Comparison of ENCODE assay signal across 9 cellular contexts in genomic region chr12:48003226-48004038, GRCh38. TPM values are rescaled to one million over a fixed set of nuclear protein-coding genes. Genes with fewer than 3 reads are reported as not detected.
DNase-seq lines count a peak whose midpoint lies in the region; ATAC-seq and TF ChIP-seq lines count a peak whose summit lies in the region.
"Had no signal": no experiment of that assay in that cellular context is flagged by ENCODE, and none has a peak within 500 bp of the region (broad histone marks: within the 10 kb centered on the region; RNA-seq: fewer than 3 reads in every experiment).

No MANE protein-coding gene starts in this region.

- H3K79me2 ChIP-seq in SK-N-SH (ENCODE audit: insufficient read depth), result no peaks in the 10 kb centered on the region

- no peaks in the 10 kb centered on the region for H3K9me2 ChIP-seq in SK-N-SH

- no peak overlapping the region for H3K27ac Mint-ChIP-seq in T-helper 1 cell treated with Interleukin-12 subunit alpha and Interleukin-12 subunit beta and Interleukin-4 antibody, amounts not matched to agents 30 μg/mL and 1 μg/mL, for 36 hours

- peaks cover 96% of the 10 kb centered on the region for H3K27me3 Mint-ChIP-seq in T-helper 1 cell treated with Interleukin-12 subunit alpha and Interleukin-12 subunit beta and Interleukin-4 antibody, amounts not matched to agents 30 μg/mL and 1 μg/mL, for 36 hours (ENCODE audit: low read depth)

- no peak for TF ChIP-seq EP300 in SK-N-SH (IDR thresholded peaks at IDR 0.05; ENCODE audit: borderline replicate concordance in 1 of 2, low read depth in 1 of 2, low read length in 1 of 2)

- peak overlapping the region; percentile 24 to 44; a peak in 2 of 4 replicates for H3K4me3 ChIP-seq in SK-N-SH (ENCODE audit: low read depth in 2 of 2, low read length in 1 of 2)

- H3K9me3 ChIP-seq in SK-N-SH, result no peaks in the 10 kb centered on the region

- CTCF ChIA-PET in SK-N-SH (lab: Yijun Ruan, JAX), result interaction anchor here (1.3 to 2.1 kb wide), 4 partner anchors 7 to 40 kb away, joined by 4 to 7 read pairs (median 4); partner anchors contain the start of gene TMEM106C

- no peak overlapping the region for H3K27ac ChIP-seq in SK-N-SH (ENCODE audit: low read depth in 2 of 2, low read length in 1 of 2)
- H3K27ac ChIP-seq: HL-60 had no signal

- no peak for DNase-seq in SK-N-SH
- peak; percentile 14 for DNase-seq in fibroblast of peridontal ligament (ENCODE audit: extremely low read depth)
- DNase-seq in stimulated activated CD8-positive, alpha-beta memory T cell treated with anti-CD3 and anti-CD28 coated beads, Interleukin-4, amount 100 ng/mL, for 48 hours, result peak; percentile 48
- DNase-seq in iPS-NIHi11 (ENCODE audit: low spot score), result no peak
- no peak for DNase-seq in NCI-H345 (lab: John Stamatoyannopoulos, UW)

- H3K4me1 ChIP-seq in SK-N-SH (ENCODE audit: control insufficient read depth in 1 of 2, insufficient read depth in 2 of 2, low read depth in 1 of 2, low read length in 1 of 2), result peaks cover 5 to 35% of the 10 kb centered on the region in 2 experiments; a peak in 1 of 4 replicates

- H3F3A ChIP-seq in SK-N-SH (replicated peaks; ENCODE audit: insufficient read depth), result no peaks in the 10 kb centered on the region

- H2AFZ ChIP-seq in SK-N-SH (ENCODE audit: low read depth), result no peak overlapping the region

- H3K4me1 Mint-ChIP-seq in T-helper 1 cell treated with Interleukin-12 subunit alpha and Interleukin-12 subunit beta and Interleukin-4 antibody, amounts not matched to agents 30 μg/mL and 1 μg/mL, for 36 hours (ENCODE audit: low read depth), result peaks cover 20% of the 10 kb centered on the region

- no peak for TF ChIP-seq RAD21 in SK-N-SH (IDR thresholded peaks at IDR 0.05; ENCODE audit: low read length)

- no peaks in the 10 kb centered on the region for H4K20me1 ChIP-seq in SK-N-SH (ENCODE audit: insufficient read depth)

- H3K27me3 ChIP-seq in SK-N-SH (ENCODE audit: insufficient read depth), result peaks cover 86% of the 10 kb centered on the region

- H3K4me2 ChIP-seq in SK-N-SH, result peak overlapping the region; percentile 95; the same call in 1 of the 2 replicates

- peak overlapping the region; percentile 50 for H3K4me3 Mint-ChIP-seq in T-helper 1 cell treated with Interleukin-12 subunit alpha and Interleukin-12 subunit beta and Interleukin-4 antibody, amounts not matched to agents 30 μg/mL and 1 μg/mL, for 36 hours

- peak; percentile 26 for TF ChIP-seq CTCF in SK-N-SH (IDR thresholded peaks at IDR 0.05)

- H3K9ac ChIP-seq in SK-N-SH, result no peak overlapping the region

- WGBS in SK-N-SH (ENCODE audit: low lambda C conversion rate), result 25% methylated on average over 35 of the region's 38 CpGs

- H3K36me3 ChIP-seq in SK-N-SH (replicated peaks in 1 of 2; ENCODE audit: control insufficient read depth in 1 of 2, insufficient read depth in 2 of 2, low read length in 1 of 2), result no peaks in the 10 kb centered on the region

- POLR2A ChIA-PET in SK-N-SH (lab: Yijun Ruan, JAX), result interaction anchor here (1.3 kb wide), 1 partner anchor 12 kb away, joined by 5 read pairs; no protein-coding TSS in a partner anchor

- no peaks in the 10 kb centered on the region for H3K9me3 Mint-ChIP-seq in T-helper 1 cell treated with Interleukin-12 subunit alpha and Interleukin-12 subunit beta and Interleukin-4 antibody, amounts not matched to agents 30 μg/mL and 1 μg/mL, for 36 hours

- peaks cover 2% of the 10 kb centered on the region for H3K36me3 Mint-ChIP-seq in T-helper 1 cell treated with Interleukin-12 subunit alpha and Interleukin-12 subunit beta and Interleukin-4 antibody, amounts not matched to agents 30 μg/mL and 1 μg/mL, for 36 hours (ENCODE audit: low read depth)

- ATAC-seq in SK-N-SH treated with all-trans-retinoic acid at 6 μM for 48 hours (no peak), GM19035 (IDR thresholded peaks at IDR 0.05; ENCODE audit: unreplicated experiment) (no peak)

TF ChIP-seq in SK-N-SH, 30 proteins besides CTCF, POLR2A, EP300 and RAD21:
- TF ChIP-seq MAX (IDR thresholded peaks at IDR 0.05; ENCODE audit: low read depth), result no peak
- no peak for TF ChIP-seq SMC3 (IDR thresholded peaks at IDR 0.05; ENCODE audit: low read depth, low read length)
- no peak for TF ChIP-seq JUND (IDR thresholded peaks at IDR 0.05)
- no peak for TF ChIP-seq IRF3 (IDR thresholded peaks at IDR 0.05; ENCODE audit: low read depth, low read length)
- TF ChIP-seq PBX3 (IDR thresholded peaks at IDR 0.05), result no peak
- no peak for TF ChIP-seq MEF2A (IDR thresholded peaks at IDR 0.05; ENCODE audit: borderline replicate concordance, low read depth)

TF ChIP-seq in SK-N-SH treated with all-trans-retinoic acid at 6 μM for 48 hours, 23 proteins besides CTCF, POLR2A, EP300 and RAD21:
- TF ChIP-seq CSDC2 (CRISPR knock-in tag; IDR thresholded peaks at IDR 0.05), result no peak
- no peak for TF ChIP-seq TSHZ2 (CRISPR knock-in tag; IDR thresholded peaks at IDR 0.05)
- no peak for TF ChIP-seq PPARA (CRISPR knock-in tag; IDR thresholded peaks at IDR 0.05; ENCODE audit: borderline replicate concordance)
- TF ChIP-seq TCF4 (CRISPR knock-in tag; IDR thresholded peaks at IDR 0.05; ENCODE audit: borderline replicate concordance), result no peak
- no peak for TF ChIP-seq ISL1 (CRISPR knock-in tag; IDR thresholded peaks at IDR 0.05)
- no peak for TF ChIP-seq ZNF8 (CRISPR knock-in tag; IDR thresholded peaks at IDR 0.05)
- TF ChIP-seq ZNF70 (CRISPR knock-in tag; IDR thresholded peaks at IDR 0.05), result no peak
- no peak for TF ChIP-seq TOX (CRISPR knock-in tag; IDR thresholded peaks at IDR 0.05; ENCODE audit: borderline replicate concordance)
- TF ChIP-seq PATZ1 (CRISPR knock-in tag; IDR thresholded peaks at IDR 0.05; ENCODE audit: borderline replicate concordance), result no peak
- TF ChIP-seq CSRNP3 (CRISPR knock-in tag; IDR thresholded peaks at IDR 0.05), result no peak
- no peak for TF ChIP-seq OSR1 (CRISPR knock-in tag; IDR thresholded peaks at IDR 0.05)
- TF ChIP-seq ZFP3 (CRISPR knock-in tag; IDR thresholded peaks at IDR 0.05), result no peak
- no peak for TF ChIP-seq ZC3H10 (CRISPR knock-in tag; IDR thresholded peaks at IDR 0.05)

RNA-seq across cellular contexts. Expression of gene COL2A1, which starts 0.8 kb away (rescaled TPM):
- 0.02 TPM in 1 of 2 replicates, not detected in the other for polyA plus RNA-seq in SK-N-SH (2012; rRNA removed)
- not detected in 2 replicates for polyA plus RNA-seq in SK-N-SH (2012; cell fraction: cytosol; rRNA removed)
- 0.01 TPM in 1 of 2 replicates, not detected in the other for polyA plus RNA-seq in SK-N-SH (2012; cell fraction: nucleus; rRNA removed)

RNA-seq across cellular contexts. Expression of gene TMEM106C, which starts 40.0 kb away (rescaled TPM):
- polyA plus RNA-seq in SK-N-SH (2012; rRNA removed), result 133 and 173 TPM in 2 replicates
- 112 and 161 TPM in 2 replicates for polyA plus RNA-seq in SK-N-SH (2012; cell fraction: cytosol; rRNA removed)
- polyA plus RNA-seq in SK-N-SH (2012; cell fraction: nucleus; rRNA removed), result 101 and 122 TPM in 2 replicates

Comparison
In these comparisons a context has a peak if more than half of its experiments do, and no peak if none do; other contexts are left out.
1. DNase-seq: peak in fibroblast of peridontal ligament (single experiment) and stimulated activated CD8-positive, alpha-beta memory T cell treated with anti-CD3 and anti-CD28 coated beads, Interleukin-4, amount 100 ng/mL, for 48 hours (single experiment); none in SK-N-SH (single experiment), iPS-NIHi11 (single experiment) and NCI-H345 (single experiment).